8 cellular contexts compared by ENCODE assay signal in the genomic region with DNA sequence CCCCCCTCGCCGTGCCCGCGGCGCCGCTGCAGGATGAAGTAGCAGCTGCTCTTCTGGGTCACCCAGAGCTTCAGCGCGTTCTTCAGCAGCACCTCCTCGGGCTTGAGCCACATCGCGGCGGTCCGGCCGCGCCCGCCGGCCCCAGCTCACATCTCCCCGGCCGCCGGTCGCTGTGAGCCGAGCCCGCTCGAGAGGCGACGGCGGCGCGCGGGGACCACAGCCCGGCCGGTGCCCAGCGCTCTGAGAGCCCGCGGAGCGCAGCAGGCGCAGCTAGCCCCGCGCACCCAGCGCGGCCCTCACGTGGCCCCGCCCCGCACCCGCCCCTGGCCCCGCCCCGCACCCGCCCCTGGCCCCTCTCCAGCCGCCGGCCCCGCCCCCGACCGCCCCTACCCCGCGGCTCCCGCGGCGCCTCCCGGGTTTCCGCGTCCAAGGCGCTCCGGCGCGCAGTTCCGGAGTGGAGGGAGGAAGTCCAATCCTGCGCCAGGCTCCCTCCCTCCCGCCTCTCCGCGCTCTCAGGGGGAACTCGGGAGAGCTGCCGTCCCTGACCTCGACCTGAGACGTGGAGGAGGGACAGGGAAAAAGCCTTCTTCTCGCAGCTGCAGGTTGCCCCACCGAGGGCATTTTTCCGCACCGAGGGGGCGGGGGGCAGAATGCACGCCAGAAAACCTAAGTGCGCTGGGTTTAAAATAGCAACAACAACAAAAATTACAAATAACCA. TPM values are rescaled to one million over a fixed set of nuclear protein-coding genes. Genes with fewer than 3 reads are reported as not detected.
DNase-seq lines count a peak whose midpoint lies in the region; ATAC-seq and TF ChIP-seq lines count a peak whose summit lies in the region.

A gene (minus strand): TSS at position 242 of the 718 bp plus-strand sequence. CDS start 129 bp downstream, at position 113.

- H3K4me1 Mint-ChIP-seq in endodermal cell = peaks cover 45% of the 10 kb centered on the region

- H3K27me3 ChIP-seq in endodermal cell (ENCODE audit: control insufficient read depth, insufficient read depth, low read length, poor library complexity, severe bottlenecking) = peaks cover 20% of the 10 kb centered on the region
- no peaks in the 10 kb centered on the region for H3K27me3 ChIP-seq in mesendoderm (ENCODE audit: insufficient read depth, low read length, poor library complexity)

- TF ChIP-seq CTCF in endodermal cell (conservative IDR thresholded peaks at IDR 0.05) = no peak

- H3K4me3 Mint-ChIP-seq in endodermal cell = peak within 1 kb of the TSS; percentile 64

- H3K79me1 ChIP-seq in mesendoderm (ENCODE audit: low read length) = peaks cover 4% of the 10 kb centered on the region

- H3K4me2 ChIP-seq in mesendoderm (ENCODE audit: low read length) = peak within 1 kb of the TSS; percentile 84

- H3K79me2 ChIP-seq in mesendoderm (ENCODE audit: control insufficient read depth, insufficient read depth, low read length) = peaks cover 8% of the 10 kb centered on the region

- H2AK5ac ChIP-seq in mesendoderm (ENCODE audit: low read length) = no peak within 1 kb of the TSS

- TF ChIP-seq POLR2A in GM19193 (IDR thresholded peaks at IDR 0.05; ENCODE audit: extremely low read depth, insufficient read depth, insufficient read length) = peak; percentile 52

- H3K36me3 Mint-ChIP-seq in endodermal cell (ENCODE audit: low read depth) = no peaks in the 10 kb centered on the region

- H3K23ac ChIP-seq in mesendoderm (ENCODE audit: low read length) = peak within 1 kb of the TSS; percentile 73

- no peak within 1 kb of the TSS for H2BK5ac ChIP-seq in mesendoderm (ENCODE audit: low read length)

- no peak within 1 kb of the TSS for H4K5ac ChIP-seq in mesendoderm (ENCODE audit: low read length)

- H3K27ac ChIP-seq in endodermal cell (ENCODE audit: low read depth, low read length) (no peak within 1 kb of the TSS), mesendoderm (ENCODE audit: low read depth, low read length) (no peak within 1 kb of the TSS)

- H3K56ac ChIP-seq in mesendoderm (ENCODE audit: low read length) = peak within 1 kb of the TSS; percentile 85

- H3K36me3 ChIP-seq in endodermal cell (ENCODE audit: control insufficient read depth, insufficient read depth, low read length) = no peaks in the 10 kb centered on the region
- H3K36me3 ChIP-seq in mesendoderm (ENCODE audit: control insufficient read depth, insufficient read depth, low read length) = no peaks in the 10 kb centered on the region

- 0% methylated on average over 7 to 81 of the region's 81 CpGs for WGBS in endodermal cell (ENCODE audit: insufficient coverage in 1 of 2, insufficient read length in 1 of 2), 2 experiments
- WGBS in mesendoderm (ENCODE audit: extremely low coverage, insufficient coverage, low lambda C conversion rate) = no CpG with 5 or more reads among the region's 81 CpGs

- H3K4me3 ChIP-seq in endodermal cell (ENCODE audit: low read length) (peak within 1 kb of the TSS; percentile 85), mesendoderm (ENCODE audit: low read length) (peak within 1 kb of the TSS; percentile 60)

- no peak within 1 kb of the TSS for H3K4ac ChIP-seq in mesendoderm (ENCODE audit: low read depth, low read length)

- H3K9me3 Mint-ChIP-seq in endodermal cell = no peaks in the 10 kb centered on the region

- peak within 1 kb of the TSS; percentile 89 for H3K18ac ChIP-seq in mesendoderm (ENCODE audit: low read length)

- H2BK15ac ChIP-seq in mesendoderm (replicated peaks; ENCODE audit: low read depth) = no peak within 1 kb of the TSS

- H3K9ac ChIP-seq in endodermal cell (ENCODE audit: extremely low read depth, low read length, poor library complexity, severe bottlenecking) = no peak within 1 kb of the TSS
- peak within 1 kb of the TSS; percentile 74 for H3K9ac ChIP-seq in mesendoderm (ENCODE audit: low read length)

- peak within 1 kb of the TSS; percentile 6 for H3K27ac Mint-ChIP-seq in endodermal cell

- peak; percentile 76 for DNase-seq in Ammon's horn (ENCODE audit: low spot score)
- DNase-seq in NCI-H82 treated with DMSO at 0.1 percent for 48 hours (lab: John Stamatoyannopoulos, UW; ENCODE audit: unreplicated experiment) = peak; percentile 54
- peak; percentile 60 for DNase-seq in activated CD8-positive, alpha-beta memory T cell treated with anti-CD3 and anti-CD28 coated beads, Interleukin-2, amount 50 U/mL, for 4 hours
- DNase-seq in endodermal cell = peak; percentile 95
- DNase-seq in mesendoderm = peak; percentile 90
- peak; percentile 21 for DNase-seq in stimulated activated CD8-positive, alpha-beta memory T cell treated with anti-CD3 and anti-CD28 coated beads, Interleukin-12 subunit alpha, Interleukin-12 subunit beta, amount 100 ng/mL, for 24 hours (ENCODE audit: extremely low read depth)

- peak; percentile 82 for ATAC-seq in HG03432 (IDR thresholded peaks at IDR 0.05; ENCODE audit: unreplicated experiment)

- H2BK120ac ChIP-seq in mesendoderm (ENCODE audit: low read depth, low read length) = no peak within 1 kb of the TSS

- H3K27me3 Mint-ChIP-seq in endodermal cell (ENCODE audit: insufficient read depth) = peaks cover 11% of the 10 kb centered on the region

- no peak within 1 kb of the TSS for H4K8ac ChIP-seq in mesendoderm (ENCODE audit: low read depth, low read length)

- no peaks in the 10 kb centered on the region for H3K9me3 ChIP-seq in endodermal cell (ENCODE audit: control insufficient read depth, low read length)

- H3K4me1 ChIP-seq in endodermal cell (ENCODE audit: control insufficient read depth, insufficient read depth, low read length) (no peaks in the 10 kb centered on the region), mesendoderm (ENCODE audit: control insufficient read depth, low read depth, low read length) (peaks cover 13% of the 10 kb centered on the region)

RNA-seq across cellular contexts. Expression of the gene that starts here (rescaled TPM):
- total RNA-seq in endodermal cell = 10 to 100 TPM; 14.4 to 14.5 TPM
- polyA plus RNA-seq in endodermal cell (2013, experiment 1 of 2) = 2.7 TPM
- 2.7 TPM for polyA plus RNA-seq in endodermal cell (2013, experiment 2 of 2)
- 6.7 TPM for polyA plus RNA-seq in mesendoderm (2013, experiment 1 of 2)
- polyA plus RNA-seq in mesendoderm (2013, experiment 2 of 2) = 5.8 TPM

Comparison
In these comparisons a context has a peak if more than half of its experiments do, and no peak if none do; other contexts are left out.
1. DNase-seq: peak in every context shown above with its lines; median percentile 95 in endodermal cell; 90 in mesendoderm; 76 in Ammon's horn; 60 in activated CD8-positive, alpha-beta memory T cell treated with anti-CD3 and anti-CD28 coated beads, Interleukin-2, amount 50 U/mL, for 4 hours; 54 in NCI-H82 treated with DMSO at 0.1 percent for 48 hours; 21 in stimulated activated CD8-positive, alpha-beta memory T cell treated with anti-CD3 and anti-CD28 coated beads, Interleukin-12 subunit alpha, Interleukin-12 subunit beta, amount 100 ng/mL, for 24 hours.